ENCODE assay signal across 8 cellular contexts in the genomic region with DNA sequence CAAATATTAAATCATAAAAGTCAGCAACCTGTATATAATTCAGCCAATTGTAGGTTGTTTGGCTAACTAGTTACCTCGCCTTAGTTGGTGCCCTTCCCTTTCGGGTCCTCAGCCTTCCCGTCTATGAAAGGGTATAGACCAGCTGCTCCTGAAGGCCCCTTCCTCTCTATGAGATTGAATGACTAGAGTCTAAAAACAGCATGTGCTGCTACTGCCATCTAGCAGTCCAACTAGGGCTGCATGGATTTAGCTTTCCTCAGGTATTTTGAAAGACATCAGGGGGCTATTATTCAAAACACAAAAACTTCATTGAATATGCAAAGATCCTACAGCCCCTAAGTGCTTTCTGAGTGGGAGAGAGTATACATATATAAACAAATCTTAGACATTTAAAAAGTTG. TPM values are rescaled to one million over a fixed set of nuclear protein-coding genes. Genes with fewer than 3 reads are reported as not detected.
DNase-seq lines count a peak whose midpoint lies in the region; ATAC-seq and TF ChIP-seq lines count a peak whose summit lies in the region.

No MANE protein-coding gene starts in this region.

- TF ChIP-seq CTCF in C4-2B (conservative IDR thresholded peaks at IDR 0.05) (peak; percentile 54), OCI-LY1 (IDR thresholded peaks at IDR 0.05; ENCODE audit: low read length) (peak; percentile 45), foreskin fibroblast (IDR thresholded peaks at IDR 0.05; ENCODE audit: low read depth, low read length) (peak; percentile 58), testis (IDR thresholded peaks at IDR 0.05) (peak in 1 of 3 experiments; percentile 11)

- WGBS in testis, 2 donors: 32 to 42% methylated on average over 3 of the region's 3 CpGs

- DNase-seq in foreskin fibroblast: peak in 1 of 2 donors; percentile 50
- DNase-seq in naive thymus-derived CD4-positive, alpha-beta T cell: no peak
- DNase-seq in testis: no peak

- intact Hi-C loops in naive thymus-derived CD4-positive, alpha-beta T cell (cut with micrococcal nuclease): loop anchor here in 1 of 2 donors (2.0 to 5.0 kb wide), 3 partner anchors 76 to 692 kb away; no protein-coding TSS in a partner anchor
- intact Hi-C loops in testis (cut with DNase I; ENCODE audit: low total_unique reads): no loop called here

- H3K4me3 ChIP-seq in HUES48 (ENCODE audit: low read depth, low read length) (peak overlapping the region; percentile 7; the same call in 1 of the 2 replicates), OCI-LY1 (ENCODE audit: low read depth, low read length, poor library complexity, severe bottlenecking) (no peak overlapping the region), foreskin fibroblast (ENCODE audit: low read depth in 1 of 2, low read length in 2 of 2) (no peak overlapping the region), testis (no peak overlapping the region)
- H3K4me3 ChIP-seq in naive thymus-derived CD4-positive, alpha-beta T cell (ENCODE audit: low read length): no peak overlapping the region

- H3K27ac Mint-ChIP-seq in naive thymus-derived CD4-positive, alpha-beta T cell: no peak overlapping the region

- no peak overlapping the region for H3K4me3 Mint-ChIP-seq in naive thymus-derived CD4-positive, alpha-beta T cell

- peaks cover 0 to 5% (median 0%) of the 10 kb centered on the region in 11 donors for H3K9me3 Mint-ChIP-seq in naive thymus-derived CD4-positive, alpha-beta T cell

- no peaks in the 10 kb centered on the region for H3K9me2 ChIP-seq in OCI-LY1 (ENCODE audit: low read depth, low read length)

- no peaks in the 10 kb centered on the region for H3K36me3 Mint-ChIP-seq in naive thymus-derived CD4-positive, alpha-beta T cell

- no peaks in the 10 kb centered on the region for H3K27me3 ChIP-seq in HUES48 (ENCODE audit: control insufficient read depth, insufficient read depth, low read length)
- H3K27me3 ChIP-seq in OCI-LY1 (ENCODE audit: insufficient read depth, low read length): no peaks in the 10 kb centered on the region
- H3K27me3 ChIP-seq in naive thymus-derived CD4-positive, alpha-beta T cell (ENCODE audit: control insufficient read depth in 2 of 2, insufficient read depth in 2 of 2, low read length in 2 of 2): no peaks in the 10 kb centered on the region
- H3K27me3 ChIP-seq in testis: no peaks in the 10 kb centered on the region

- peaks cover 10 to 19% (median 14%) of the 10 kb centered on the region in 7 donors for H3K4me1 Mint-ChIP-seq in naive thymus-derived CD4-positive, alpha-beta T cell

- no peaks in the 10 kb centered on the region for H3K36me3 ChIP-seq in HUES48 (ENCODE audit: control insufficient read depth, insufficient read depth, low read length)
- no peaks in the 10 kb centered on the region for H3K36me3 ChIP-seq in OCI-LY1 (ENCODE audit: insufficient read depth, low read length)
- H3K36me3 ChIP-seq in naive thymus-derived CD4-positive, alpha-beta T cell (ENCODE audit: control insufficient read depth in 2 of 3, insufficient read depth in 3 of 3, low read length in 3 of 3): no peaks in the 10 kb centered on the region
- H3K36me3 ChIP-seq in testis (ENCODE audit: low read depth, missing control alignments): no peaks in the 10 kb centered on the region

- no peak for TF ChIP-seq POLR2A in testis (IDR thresholded peaks at IDR 0.05)

- H4K20me1 ChIP-seq in OCI-LY1 (ENCODE audit: insufficient read depth, low read length): no peaks in the 10 kb centered on the region

- no peak for ATAC-seq in HG03439 (IDR thresholded peaks at IDR 0.05; ENCODE audit: unreplicated experiment)
- no peak for ATAC-seq in naive thymus-derived CD4-positive, alpha-beta T cell
- ATAC-seq in HG02588 (IDR thresholded peaks at IDR 0.05; ENCODE audit: unreplicated experiment): no peak

- H3K27ac ChIP-seq in C4-2B (no peak overlapping the region), HUES48 (ENCODE audit: low read depth, low read length) (peak overlapping the region; percentile 30), OCI-LY1 (ENCODE audit: low read depth, low read length, poor library complexity, severe bottlenecking) (no peak overlapping the region), testis (no peak overlapping the region)
- no peak overlapping the region for H3K27ac ChIP-seq in naive thymus-derived CD4-positive, alpha-beta T cell (ENCODE audit: low read depth, low read length)

- no peak overlapping the region for H3K4me2 ChIP-seq in OCI-LY1 (ENCODE audit: low read length)

- POLR2A ChIA-PET in naive thymus-derived CD4-positive, alpha-beta T cell (lab: Charles Lee): no interaction called here

- no peaks in the 10 kb centered on the region for H3K79me2 ChIP-seq in OCI-LY1 (ENCODE audit: insufficient read depth, low read length)

- H3K9me3 ChIP-seq in HUES48 (ENCODE audit: control insufficient read depth, insufficient read depth, low read length): no peaks in the 10 kb centered on the region
- no peaks in the 10 kb centered on the region for H3K9me3 ChIP-seq in OCI-LY1 (ENCODE audit: low read length)
- H3K9me3 ChIP-seq in naive thymus-derived CD4-positive, alpha-beta T cell (ENCODE audit: control insufficient read depth in 2 of 3, low read length in 3 of 3): no peaks in the 10 kb centered on the region
- H3K9me3 ChIP-seq in testis: no peaks in the 10 kb centered on the region

- no peaks in the 10 kb centered on the region for H3F3A ChIP-seq in OCI-LY1 (ENCODE audit: insufficient read depth, low read length)

- CTCF ChIA-PET in naive thymus-derived CD4-positive, alpha-beta T cell (lab: Charles Lee): interaction anchor here (1.3 to 2.5 kb wide), 2 partner anchors 8 to 78 kb away, joined by 4 to 10 read pairs; no protein-coding TSS in a partner anchor

- H3K27me3 Mint-ChIP-seq in naive thymus-derived CD4-positive, alpha-beta T cell: peaks cover 5 to 42% (median 12%) of the 10 kb centered on the region in 5 donors

- H3K9ac ChIP-seq in HUES48 (ENCODE audit: low read depth, low read length) (no peak overlapping the region), OCI-LY1 (ENCODE audit: low read length) (no peak overlapping the region)

- H3K4me1 ChIP-seq in HUES48 (ENCODE audit: control insufficient read depth, insufficient read depth, low read length) (peaks cover 23% of the 10 kb centered on the region), OCI-LY1 (ENCODE audit: insufficient read depth, low read length, severe bottlenecking) (no peaks in the 10 kb centered on the region), testis (no peaks in the 10 kb centered on the region)
- peaks cover 3 to 6% of the 10 kb centered on the region in 2 donors for H3K4me1 ChIP-seq in naive thymus-derived CD4-positive, alpha-beta T cell (ENCODE audit: control insufficient read depth in 2 of 2, insufficient read depth in 2 of 2, low read length in 2 of 2)

- no peak overlapping the region for H2AFZ ChIP-seq in OCI-LY1 (ENCODE audit: low read length)

RNA-seq across cellular contexts. Expression of a gene that starts 37.0 kb away (rescaled TPM):
- total RNA-seq in naive thymus-derived CD4-positive, alpha-beta T cell: 10 to 100 TPM; 20.0 to 45.5 (median 31.5) TPM
- 10 to 100 TPM; 46.9 to 47.8 TPM for polyA plus RNA-seq in naive thymus-derived CD4-positive, alpha-beta T cell
- 10 to 100 TPM; 40.5 to 45.3 TPM for total RNA-seq in testis
- 33.6 TPM for polyA plus RNA-seq in testis (ENCODE audit: insufficient read depth, low read depth, low replicate concordance)
